8 cellular contexts compared by ENCODE assay signal in genomic region chr10:112949128-112949823, GRCh38. TPM values are rescaled to one million over a fixed set of nuclear protein-coding genes. Genes with fewer than 3 reads are reported as not detected.
A peak's percentile ranks its signal among the peaks of the same experiment; 100 is the strongest.
DNase-seq lines count a peak whose midpoint lies in the region; ATAC-seq and TF ChIP-seq lines count a peak whose summit lies in the region.

No MANE protein-coding gene starts in this region.

- H3K4me1 Mint-ChIP-seq in Calu3 (ENCODE audit: low read depth, unreplicated experiment) = peaks cover 26% of the 10 kb centered on the region

- peak overlapping the region; percentile 57 to 95 (median 88) for H3K27ac ChIP-seq in Peyer's patch
- peak overlapping the region; percentile 65 to 89 for H3K27ac ChIP-seq in esophagus (ENCODE audit: low read depth in 2 of 2, low read length in 1 of 2)
- peak overlapping the region; percentile 66 for H3K27ac ChIP-seq in parathyroid adenoma

- H3K4me3 ChIP-seq in Peyer's patch (peak overlapping the region; percentile 46 to 80 (median 65)), esophagus (ENCODE audit: low read depth in 1 of 2, low read length in 2 of 2) (peak overlapping the region; percentile 36 to 91), parathyroid adenoma (ENCODE audit: low read depth, low read length) (peak overlapping the region; percentile 28)

- H3K27me3 Mint-ChIP-seq in Calu3 (ENCODE audit: unreplicated experiment) = no peaks in the 10 kb centered on the region

- no peaks in the 10 kb centered on the region for H3K9me3 Mint-ChIP-seq in Calu3 (ENCODE audit: low read depth, unreplicated experiment)
- no peaks in the 10 kb centered on the region for H3K9me3 Mint-ChIP-seq in activated naive CD4-positive, alpha-beta T cell treated with anti-CD3 and anti-CD28 coated beads, Interleukin-2, amount 50 U/mL, for 72 hours

- no peak overlapping the region for H3K9ac ChIP-seq in parathyroid adenoma

- DNase-seq in Calu3 = no peak
- no peak for DNase-seq in Peyer's patch
- DNase-seq in HUDEP-2 (lab: John Stamatoyannopoulos, UW; ENCODE audit: unreplicated experiment in 76 of 76) = no peak
- DNase-seq in GDM1 (lab: John Stamatoyannopoulos, UW) = no peak
- no peak for DNase-seq in activated naive CD4-positive, alpha-beta T cell treated with anti-CD3 and anti-CD28 coated beads, Interleukin-2, amount 50 U/mL, for 72 hours (ENCODE audit: low spot score in 2 of 2)

- H3K4me2 ChIP-seq in parathyroid adenoma (ENCODE audit: low read length) = peak overlapping the region; percentile 64

- H3K9me3 ChIP-seq in Peyer's patch = no peaks in the 10 kb centered on the region
- H3K9me3 ChIP-seq in esophagus (ENCODE audit: control insufficient read depth in 2 of 2, insufficient read depth in 1 of 2, low read depth in 1 of 2, low read length in 1 of 2) = no peaks in the 10 kb centered on the region
- no peaks in the 10 kb centered on the region for H3K9me3 ChIP-seq in parathyroid adenoma (ENCODE audit: control insufficient read depth, low read length)

- CTCF ChIA-PET in Calu3 (lab: Charles Lee) = interaction anchor here (0.7 to 1.2 kb wide), 4 partner anchors 33 to 385 kb away, joined by 3 to 6 read pairs (median 4); no protein-coding TSS in a partner anchor

- peak overlapping the region; percentile 80 for H3K4me3 Mint-ChIP-seq in Calu3 (ENCODE audit: low read depth, unreplicated experiment)

- H3K27me3 ChIP-seq in Peyer's patch (no peaks in the 10 kb centered on the region), esophagus (ENCODE audit: control insufficient read depth in 1 of 2, insufficient read depth in 2 of 2, low read length in 2 of 2) (no peaks in the 10 kb centered on the region), parathyroid adenoma (ENCODE audit: control insufficient read depth, insufficient read depth, low read length) (no peaks in the 10 kb centered on the region)

- no peaks in the 10 kb centered on the region for H3K36me3 ChIP-seq in Peyer's patch
- H3K36me3 ChIP-seq in esophagus (ENCODE audit: control insufficient read depth in 2 of 2, insufficient read depth in 2 of 2, low read length in 1 of 2) = no peaks in the 10 kb centered on the region
- no peaks in the 10 kb centered on the region for H3K36me3 ChIP-seq in parathyroid adenoma (ENCODE audit: control insufficient read depth, insufficient read depth, low read length)

- TF ChIP-seq CTCF in Calu3 (IDR thresholded peaks at IDR 0.05; ENCODE audit: unreplicated experiment) = no peak
- TF ChIP-seq CTCF in Peyer's patch (IDR thresholded peaks at IDR 0.05) = no peak
- no peak for TF ChIP-seq CTCF in parathyroid adenoma (IDR thresholded peaks at IDR 0.05)

- peaks cover 48% of the 10 kb centered on the region for H3K36me3 Mint-ChIP-seq in Calu3 (ENCODE audit: insufficient read depth, unreplicated experiment)
- peaks cover 0 to 12% of the 10 kb centered on the region in 2 donors for H3K36me3 Mint-ChIP-seq in activated naive CD4-positive, alpha-beta T cell treated with anti-CD3 and anti-CD28 coated beads, Interleukin-2, amount 50 U/mL, for 72 hours

- ATAC-seq in HG03175 (IDR thresholded peaks at IDR 0.05; ENCODE audit: unreplicated experiment) = no peak
- no peak for ATAC-seq in activated naive CD4-positive, alpha-beta T cell treated with anti-CD3 and anti-CD28 coated beads, Interleukin-2, amount 50 U/mL, for 72 hours

- H2AFZ ChIP-seq in parathyroid adenoma = peak overlapping the region; percentile 58

- peaks cover 4% of the 10 kb centered on the region for H3K79me2 ChIP-seq in parathyroid adenoma

- 12 to 16% methylated on average over 10 of the region's 10 CpGs for WGBS in esophagus, 2 donors

- no TSS peak for BruUV-seq in Calu3 (replicated peaks; lab: Mats Ljungman, UMichigan)

- peaks cover 0 to 22% (median 5%) of the 10 kb centered on the region in 4 donors for H3K4me1 ChIP-seq in Peyer's patch
- no peaks in the 10 kb centered on the region for H3K4me1 ChIP-seq in esophagus (ENCODE audit: control insufficient read depth in 2 of 2, insufficient read depth in 2 of 2, low read length in 1 of 2)
- H3K4me1 ChIP-seq in parathyroid adenoma = peaks cover 4% of the 10 kb centered on the region

- H3K27ac Mint-ChIP-seq in Calu3 (ENCODE audit: unreplicated experiment) = peak overlapping the region; percentile 94
- no peak overlapping the region for H3K27ac Mint-ChIP-seq in activated naive CD4-positive, alpha-beta T cell treated with anti-CD3 and anti-CD28 coated beads, Interleukin-2, amount 50 U/mL, for 72 hours

- peak in 1 of 2 donors; percentile 45 for TF ChIP-seq POLR2A in Peyer's patch (IDR thresholded peaks at IDR 0.05)

- intact Hi-C loops in Calu3 (cut with micrococcal nuclease; ENCODE audit: unreplicated experiment) = no loop called here

RNA-seq across cellular contexts. Expression of gene TCF7L2, which starts 0.8 kb away (rescaled TPM):
- total RNA-seq in Calu3 (2022) = 36.6 and 43.0 TPM in 2 replicates
- 100 to 1,000 TPM in 1 of 4 donors, 10 to 100 TPM in 3; 72.3 to 148 (median 93.0) TPM for total RNA-seq in Peyer's patch
- 1 to 10 TPM; 5.4 to 7.9 TPM for polyA plus RNA-seq in esophagus
- total RNA-seq in activated naive CD4-positive, alpha-beta T cell treated with anti-CD3 and anti-CD28 coated beads, Interleukin-2, amount 50 U/mL, for 72 hours = 1 to 10 TPM; 3.0 to 3.1 TPM
